Comparison of ENCODE assay signal across 20 cellular contexts in genomic region chr20:62911701-62912280, GRCh38. TPM values are rescaled to one million over a fixed set of nuclear protein-coding genes. Genes with fewer than 3 reads are reported as not detected.
"Had no signal": no experiment of that assay in that cellular context is flagged by ENCODE, and none has a peak within 500 bp of the region (broad histone marks: within the 10 kb centered on the region; RNA-seq: fewer than 3 reads in every experiment).

No MANE protein-coding gene starts in this region.

- H3K9me3 Mint-ChIP-seq: memory B cell; neural progenitor cell; T-helper 1 cell treated with Interleukin-12 subunit alpha and Interleukin-12 subunit beta and Interleukin-4 antibody, amounts not matched to agents 30 μg/mL and 1 μg/mL, for 36 hours had no signal

- H3K4me2 ChIP-seq: neural progenitor cell had no signal

- H3K9me3 ChIP-seq: adrenal gland, esophagus muscularis mucosa, right atrium auricular region, transverse colon had no signal

- H3K4me3 ChIP-seq: adrenal gland, cardiac muscle cell, esophagus muscularis mucosa, neural progenitor cell, right atrium auricular region, skin epidermis, transverse colon had no signal

- H3K27me3 ChIP-seq: adrenal gland, cardiac muscle cell, esophagus muscularis mucosa, neural progenitor cell, right atrium auricular region, transverse colon had no signal

- DNase-seq: activated CD4-positive, alpha-beta T cell treated with anti-CD3 and anti-CD28 coated beads for 4 hours; activated CD8-positive, alpha-beta memory T cell treated with anti-CD3 and anti-CD28 coated beads for 24 hours; activated naive CD4-positive, alpha-beta T cell; adrenal gland; hippocampal formation; SHP77 treated with DMSO at 0.1 percent for 48 hours; stimulated activated CD4-positive, alpha-beta T cell treated with anti-CD3 and anti-CD28 coated beads, Interleukin-15, amount 100 ng/mL, for 24 hours; stimulated activated CD4-positive, alpha-beta T cell treated with anti-CD3 and anti-CD28 coated beads, Interleukin-4, amount 100 ng/mL, for 1 hour; stimulated activated naive CD4-positive, alpha-beta T cell; transverse colon; WERI-Rb-1 had no signal

- H3K4me3 Mint-ChIP-seq: memory B cell; neural progenitor cell; T-helper 1 cell treated with Interleukin-12 subunit alpha and Interleukin-12 subunit beta and Interleukin-4 antibody, amounts not matched to agents 30 μg/mL and 1 μg/mL, for 36 hours had no signal

- ATAC-seq: left lobe of liver had no signal

- H2AFZ ChIP-seq: neural progenitor cell had no signal

- H3K27me3 Mint-ChIP-seq: memory B cell had no signal

- H3K36me3 ChIP-seq: neural progenitor cell had no signal

- H3K27ac Mint-ChIP-seq: neural progenitor cell; T-helper 1 cell treated with Interleukin-12 subunit alpha and Interleukin-12 subunit beta and Interleukin-4 antibody, amounts not matched to agents 30 μg/mL and 1 μg/mL, for 36 hours had no signal

- H3K27ac ChIP-seq: adrenal gland, cardiac muscle cell, esophagus muscularis mucosa, neural progenitor cell, right atrium auricular region, skin epidermis, transverse colon, WERI-Rb-1 had no signal

RNA-seq across cellular contexts. Expression of gene SLC17A9, which starts 40.7 kb away (rescaled TPM):
- polyA plus RNA-seq: keratinocyte had no signal
